ENCODE assay signal across 21 cellular contexts in the genomic region with DNA sequence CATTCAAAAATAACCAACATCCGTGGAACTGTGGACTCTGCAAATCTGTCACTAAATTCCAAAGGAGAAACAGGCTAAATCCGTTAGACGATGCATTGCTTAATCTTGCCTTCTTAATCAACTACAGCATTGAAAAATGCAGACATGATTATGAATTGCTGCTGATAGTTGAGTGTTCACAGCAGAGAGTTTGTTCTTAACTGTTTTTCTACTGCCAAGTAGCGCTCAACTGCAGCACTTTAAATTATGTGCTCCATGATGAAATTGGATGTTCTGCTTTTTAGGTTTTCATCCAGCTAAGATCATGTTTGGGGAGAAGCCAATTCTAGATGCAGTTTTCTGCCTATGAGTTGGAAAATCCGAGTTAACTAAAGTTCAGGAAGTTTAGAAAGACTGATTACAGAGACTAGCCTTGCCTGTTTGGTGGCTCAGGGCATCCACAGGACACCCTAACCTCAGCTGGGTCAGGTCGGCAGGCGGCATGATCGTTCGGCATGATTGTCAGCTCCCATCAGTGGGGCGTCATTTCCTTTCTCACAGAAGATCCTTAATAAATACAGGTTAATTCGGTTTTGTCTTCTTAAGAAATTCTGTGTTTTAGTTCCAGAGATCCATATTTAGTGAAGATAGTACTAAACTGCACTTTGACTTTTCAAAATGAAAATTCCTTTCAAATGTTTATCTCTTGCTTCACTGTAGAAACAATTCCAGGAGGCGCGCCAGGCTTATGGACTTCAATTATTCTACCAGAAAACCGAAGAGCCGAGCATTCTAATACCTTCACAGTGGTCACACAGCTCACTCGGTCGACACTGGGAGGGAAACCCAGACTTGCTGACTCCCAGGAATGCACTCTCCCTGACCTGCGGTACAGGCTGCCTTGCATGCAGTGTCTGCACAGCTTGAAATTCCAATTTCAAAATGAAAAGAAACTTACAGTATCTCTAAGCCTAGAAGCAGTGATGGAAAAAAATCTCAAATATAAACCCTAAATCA.
DNase-seq lines count a peak whose midpoint lies in the region; ATAC-seq, FAIRE-seq and TF ChIP-seq lines count a peak whose summit lies in the region.
"Had no signal": no experiment of that assay in that cellular context is flagged by ENCODE, and none has a peak within 500 bp of the region (broad histone marks: within the 10 kb centered on the region; RNA-seq: fewer than 3 reads in every experiment).

No MANE protein-coding gene starts in this region.

- no peaks in the 10 kb centered on the region for H3K36me3 Mint-ChIP-seq in progenitor cell of endocrine pancreas (ENCODE audit: insufficient read depth)
- no peaks in the 10 kb centered on the region for H3K36me3 Mint-ChIP-seq in stimulated activated memory B cell treated with anti-CD40 and anti-IgM and Interleukin-4, amounts not matched to agents 10 μg/mL and 1 μg/mL and 100 μg/mL, for 72 hours
- H3K36me3 Mint-ChIP-seq: activated CD4-positive, alpha-beta memory T cell treated with anti-CD3 and anti-CD28 coated beads for 36 hours had no signal

- peaks cover 0 to 4% of the 10 kb centered on the region in 2 donors for H3K4me1 ChIP-seq in kidney (ENCODE audit: control insufficient read depth in 1 of 2, insufficient read depth in 1 of 2, low read depth in 1 of 2, low read length in 2 of 2)
- H3K4me1 ChIP-seq: body of pancreas had no signal

- H3K9me3 ChIP-seq in kidney (ENCODE audit: control insufficient read depth in 1 of 2, low read length in 2 of 2), result peaks cover 0 to 3% of the 10 kb centered on the region in 2 donors
- H3K9me3 ChIP-seq: neutrophil had no signal

- no peak for FAIRE-seq in kidney (lab: Jason Lieb, UNC)

- H3K36me3 ChIP-seq in kidney (ENCODE audit: control insufficient read depth in 1 of 2, insufficient read depth in 2 of 2, low read length in 2 of 2), result no peaks in the 10 kb centered on the region
- H3K36me3 ChIP-seq: heart right ventricle, neutrophil had no signal

- H3K9me3 Mint-ChIP-seq in progenitor cell of endocrine pancreas (ENCODE audit: low read depth), result no peaks in the 10 kb centered on the region
- H3K9me3 Mint-ChIP-seq in stimulated activated memory B cell treated with anti-CD40 and anti-IgM and Interleukin-4, amounts not matched to agents 10 μg/mL and 1 μg/mL and 100 μg/mL, for 72 hours, result no peaks in the 10 kb centered on the region

- no peak overlapping the region for H3K9ac ChIP-seq in kidney (ENCODE audit: low read length in 2 of 2)

- H3K27ac ChIP-seq in kidney (ENCODE audit: low read depth in 2 of 2, low read length in 2 of 2), result no peak overlapping the region
- H3K27ac ChIP-seq: body of pancreas, heart right ventricle, neutrophil, RWPE1 had no signal

- peaks cover 3% of the 10 kb centered on the region for H3K4me1 Mint-ChIP-seq in progenitor cell of endocrine pancreas (ENCODE audit: low read depth)
- no peaks in the 10 kb centered on the region for H3K4me1 Mint-ChIP-seq in stimulated activated memory B cell treated with anti-CD40 and anti-IgM and Interleukin-4, amounts not matched to agents 10 μg/mL and 1 μg/mL and 100 μg/mL, for 72 hours

- H3K27me3 Mint-ChIP-seq in progenitor cell of endocrine pancreas, result no peaks in the 10 kb centered on the region
- peaks cover 7% of the 10 kb centered on the region for H3K27me3 Mint-ChIP-seq in stimulated activated memory B cell treated with anti-CD40 and anti-IgM and Interleukin-4, amounts not matched to agents 10 μg/mL and 1 μg/mL and 100 μg/mL, for 72 hours

- ATAC-seq in stimulated activated memory B cell treated with anti-CD40 and anti-IgM and Interleukin-4, amounts not matched to agents 10 μg/mL and 1 μg/mL and 100 μg/mL, for 72 hours, result no peak
- ATAC-seq: body of pancreas had no signal

- in situ Hi-C loops in astrocyte of the cerebellum (cut with HindIII; ENCODE audit: low sequenced_read_pairs), result no loop called here

- H3K27ac Mint-ChIP-seq in progenitor cell of endocrine pancreas, result no peak overlapping the region
- no peak overlapping the region for H3K27ac Mint-ChIP-seq in stimulated activated memory B cell treated with anti-CD40 and anti-IgM and Interleukin-4, amounts not matched to agents 10 μg/mL and 1 μg/mL and 100 μg/mL, for 72 hours
- H3K27ac Mint-ChIP-seq: activated CD4-positive, alpha-beta memory T cell treated with anti-CD3 and anti-CD28 coated beads for 36 hours; activated T-helper 2 cell treated with anti-CD3 and anti-CD28 coated beads, Interferon-gamma antibody, Interleukin-2, Interleukin-4, amounts not matched to agents 10 μg/mL and 5 μg/mL and 100 μg/mL, durations not matched to agents 14 hours and 24 hours and 36 hours had no signal

- intact Hi-C loops in kidney (cut with DNase I), result no loop called here

- H3K4me3 ChIP-seq in astrocyte of the cerebellum (ENCODE audit: low read depth, low read length) (no peak overlapping the region), kidney (ENCODE audit: low read length in 2 of 2) (peak overlapping the region; percentile 21 to 40), skeletal muscle cell (ENCODE audit: low read depth, low read length) (no peak overlapping the region)
- H3K4me3 ChIP-seq: body of pancreas had no signal

- no peak overlapping the region for H3K4me3 Mint-ChIP-seq in progenitor cell of endocrine pancreas (ENCODE audit: low read depth)
- no peak overlapping the region for H3K4me3 Mint-ChIP-seq in stimulated activated memory B cell treated with anti-CD40 and anti-IgM and Interleukin-4, amounts not matched to agents 10 μg/mL and 1 μg/mL and 100 μg/mL, for 72 hours
- H3K4me3 Mint-ChIP-seq: activated CD4-positive, alpha-beta memory T cell treated with anti-CD3 and anti-CD28 coated beads for 36 hours had no signal

- TF ChIP-seq CTCF in astrocyte of the cerebellum (IDR thresholded peaks at IDR 0.05; ENCODE audit: low read depth, low read length, missing control alignments), result no peak
- TF ChIP-seq CTCF in kidney (IDR thresholded peaks at IDR 0.05; ENCODE audit: borderline replicate concordance, extremely low read depth, insufficient read depth), result no peak
- TF ChIP-seq CTCF in progenitor cell of endocrine pancreas (IDR thresholded peaks at IDR 0.05; ENCODE audit: unreplicated experiment), result no peak

- DNase-seq in EH (ENCODE audit: low read depth), result peak; percentile 7
- DNase-seq in astrocyte of the cerebellum (ENCODE audit: low read depth), result peak; percentile 56
- no peak for DNase-seq in kidney
- peak; percentile 12 for DNase-seq in skeletal muscle cell (ENCODE audit: low read depth)
- no peak for DNase-seq in NCI-H526 treated with DMSO at 0.1 percent for 48 hours (lab: John Stamatoyannopoulos, UW)
- DNase-seq in progenitor cell of endocrine pancreas (ENCODE audit: low spot score, unreplicated experiment), result no peak
- DNase-seq in A172 (ENCODE audit: low spot score), result no peak
- DNase-seq: activated CD4-positive, alpha-beta memory T cell treated with anti-CD3 and anti-CD28 coated beads for 36 hours; C1 segment of cervical spinal cord; DND-41; heart right ventricle; mammary epithelial cell; NCI-H2029; NCI-H82; stimulated activated CD4-positive, alpha-beta T cell treated with anti-CD3 and anti-CD28 coated beads, Interleukin-2, amount 100 ng/mL, for 48 hours; T1000 had no signal

Comparison
In these comparisons a context has a peak if more than half of its experiments do, and no peak if none do; other contexts are left out.
1. DNase-seq: peak in EH (single experiment), astrocyte of the cerebellum (single experiment) and skeletal muscle cell (single experiment); none in kidney (single experiment), NCI-H526 treated with DMSO at 0.1 percent for 48 hours (single experiment), progenitor cell of endocrine pancreas (single experiment) and A172 (single experiment).
2. H3K4me3 ChIP-seq: peak in kidney (2 of 2); none in astrocyte of the cerebellum (single experiment) and skeletal muscle cell (single experiment).